Comparison of ENCODE assay signal across 9 cellular contexts in the genomic region with DNA sequence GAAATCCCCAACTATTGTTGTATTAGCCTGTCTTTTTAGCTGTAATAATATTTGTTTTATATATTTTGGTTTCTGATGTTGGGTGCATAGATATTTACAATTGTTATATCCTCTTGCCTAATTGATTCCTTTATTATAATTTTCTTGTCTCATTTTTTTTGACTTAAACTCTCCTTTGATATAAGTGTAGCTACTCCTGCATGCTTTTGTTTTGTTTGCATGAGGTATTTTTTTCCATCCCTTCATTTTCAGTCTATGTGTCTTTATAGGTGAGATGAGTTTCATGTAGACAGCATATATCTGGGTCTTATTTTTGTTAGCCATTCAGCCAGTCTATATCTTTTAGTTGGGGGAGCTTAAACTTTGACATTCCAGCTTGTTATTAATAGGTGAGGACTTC.
"Had no signal": no experiment of that assay in that cellular context is flagged by ENCODE, and none has a peak within 500 bp of the region (broad histone marks: within the 10 kb centered on the region; RNA-seq: fewer than 3 reads in every experiment).

No MANE protein-coding gene starts in this region.

- ATAC-seq: HepG2 had no signal

- DNase-seq: GM23248, GOT3, H9, HCEC 1CT, HFFc6, KG1 had no signal

- H2AFZ ChIP-seq: GM23248 had no signal

- FAIRE-seq: HepG2 had no signal

- H3K9ac ChIP-seq: GM23248 had no signal

- H3K27ac Mint-ChIP-seq: H9, HFFc6, IgD-negative memory B cell had no signal

- H3K27me3 Mint-ChIP-seq: IgD-negative memory B cell had no signal

- H3K4me1 Mint-ChIP-seq: H9 had no signal

- H3K27ac ChIP-seq: GM23248, HL-60 had no signal

- H3K4me3 ChIP-seq: GM23248 had no signal

- H3K4me3 Mint-ChIP-seq: H9, HFFc6 had no signal
